19 cellular contexts compared by ENCODE assay signal in the genomic region with DNA sequence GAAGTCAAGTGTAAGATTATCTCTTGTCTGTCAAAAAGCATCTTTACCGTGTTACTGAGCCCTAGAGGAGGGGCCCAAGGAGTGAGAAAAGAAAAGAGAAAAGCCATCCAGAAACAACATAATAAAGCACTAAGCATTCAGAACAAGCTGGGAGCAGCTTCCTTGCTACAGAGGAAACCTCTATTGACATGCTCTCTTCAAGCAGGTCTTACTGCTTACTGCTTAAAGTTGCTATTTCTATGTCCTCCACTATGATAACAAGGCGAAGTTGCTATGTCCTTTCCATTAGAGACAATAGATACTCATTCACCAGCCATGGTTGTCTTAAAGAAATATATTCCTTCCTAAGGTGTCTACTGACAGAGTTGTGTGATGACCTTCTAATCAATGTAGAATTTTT.
DNase-seq lines count a peak whose midpoint lies in the region; ATAC-seq and TF ChIP-seq lines count a peak whose summit lies in the region.
"Had no signal": no experiment of that assay in that cellular context is flagged by ENCODE, and none has a peak within 500 bp of the region (broad histone marks: within the 10 kb centered on the region; RNA-seq: fewer than 3 reads in every experiment).

No MANE protein-coding gene starts in this region.

- no peaks in the 10 kb centered on the region for H3K36me3 ChIP-seq in ACC112 (ENCODE audit: insufficient read depth, low read length)
- H3K36me3 ChIP-seq in Loucy (ENCODE audit: insufficient read depth, low read length), result no peaks in the 10 kb centered on the region
- H3K36me3 ChIP-seq in neural progenitor cell, result no peaks in the 10 kb centered on the region
- H3K36me3 ChIP-seq in gastroesophageal sphincter, result no peaks in the 10 kb centered on the region
- H3K36me3 ChIP-seq: BLaER1 treated with 17β-estradiol and CSF1 and Interleukin-3, amounts not matched to agents 10 nM and 100 nM; MG63; SJSA1 had no signal

- H3K4me1 ChIP-seq in ACC112 (ENCODE audit: control insufficient read depth, insufficient read depth, low read length, unreplicated experiment) (peaks cover 7% of the 10 kb centered on the region), Loucy (ENCODE audit: insufficient read depth, low read length, poor library complexity, severe bottlenecking) (no peaks in the 10 kb centered on the region), neural progenitor cell (peaks cover 8% of the 10 kb centered on the region), gastroesophageal sphincter (peaks cover 0 to 9% (median 0%) of the 10 kb centered on the region in 3 donors)
- H3K4me1 ChIP-seq: SJSA1 had no signal

- no peak for TF ChIP-seq POLR2A in gastroesophageal sphincter (IDR thresholded peaks at IDR 0.05)

- H3K79me2 ChIP-seq in ACC112 (ENCODE audit: control insufficient read depth, insufficient read depth, low read length, unreplicated experiment), result no peaks in the 10 kb centered on the region
- no peaks in the 10 kb centered on the region for H3K79me2 ChIP-seq in Loucy (ENCODE audit: insufficient read depth, low read length)
- no peaks in the 10 kb centered on the region for H3K79me2 ChIP-seq in neural progenitor cell (ENCODE audit: low read depth)

- no peaks in the 10 kb centered on the region for H3K9me2 ChIP-seq in Loucy (replicated peaks; ENCODE audit: low read depth, low read length)

- peak overlapping the region; percentile 66; the same call in 1 of the 2 replicates for H3K4me3 ChIP-seq in ACC112 (ENCODE audit: low read depth, low read length)
- H3K4me3 ChIP-seq in Loucy (ENCODE audit: low read length, poor library complexity, severe bottlenecking), result no peak overlapping the region
- peak overlapping the region in 1 of 59 donors; percentile 22 for H3K4me3 ChIP-seq in dorsolateral prefrontal cortex
- no peak overlapping the region for H3K4me3 ChIP-seq in neural progenitor cell
- no peak overlapping the region for H3K4me3 ChIP-seq in gastroesophageal sphincter
- H3K4me3 ChIP-seq: BLaER1 treated with 17β-estradiol and CSF1 and Interleukin-3, amounts not matched to agents 10 nM and 100 nM; MG63; SJSA1 had no signal

- no peaks in the 10 kb centered on the region for H3K27me3 Mint-ChIP-seq in neural progenitor cell (ENCODE audit: insufficient read depth, low read depth)
- peaks cover 2% of the 10 kb centered on the region for H3K27me3 Mint-ChIP-seq in nephron progenitor cell (ENCODE audit: low read depth, poor library complexity)
- H3K27me3 Mint-ChIP-seq: CD8-positive, alpha-beta memory T cell had no signal

- H3K27ac Mint-ChIP-seq in neural progenitor cell (peak overlapping the region; percentile 72), nephron progenitor cell (no peak overlapping the region)
- H3K27ac Mint-ChIP-seq: CD8-positive, alpha-beta memory T cell had no signal

- H3K27ac ChIP-seq in ACC112 (ENCODE audit: low read depth, low read length) (no peak overlapping the region), dorsolateral prefrontal cortex (peak overlapping the region in 39 of 59 donors; percentile 2 to 73 (median 36)), neural progenitor cell (no peak overlapping the region), gastroesophageal sphincter (no peak overlapping the region)
- H3K27ac ChIP-seq: BLaER1 treated with 17β-estradiol and CSF1 and Interleukin-3, amounts not matched to agents 10 nM and 100 nM; RWPE1; SJSA1 had no signal

- H3K36me3 Mint-ChIP-seq in neural progenitor cell (no peaks in the 10 kb centered on the region), nephron progenitor cell (ENCODE audit: low read depth) (no peaks in the 10 kb centered on the region)
- H3K36me3 Mint-ChIP-seq: CD8-positive, alpha-beta memory T cell had no signal

- DNase-seq in dorsolateral prefrontal cortex (no peak), neural progenitor cell (ENCODE audit: low spot score) (no peak), nephron progenitor cell (no peak)
- no peak for DNase-seq in activated CD4-positive, alpha-beta T cell treated with anti-CD3 and anti-CD28 coated beads for 48 hours
- DNase-seq: CD8-positive, alpha-beta memory T cell; DMS79 treated with DMSO at 0.1 percent for 48 hours; MG63; NCI-H1092; NCI-H1694; NCI-H446 treated with DMSO at 0.1 percent for 48 hours; NCI-H748 treated with DMSO at 0.1 percent for 48 hours; OCI-M1 had no signal

- H3K9me3 Mint-ChIP-seq in neural progenitor cell (no peaks in the 10 kb centered on the region), nephron progenitor cell (no peaks in the 10 kb centered on the region)

- intact Hi-C loops in dorsolateral prefrontal cortex (cut with DNase I), result no loop called here

- H3K4me3 Mint-ChIP-seq in neural progenitor cell (no peak overlapping the region), nephron progenitor cell (no peak overlapping the region)
- H3K4me3 Mint-ChIP-seq: CD8-positive, alpha-beta memory T cell had no signal

- H3K4me1 Mint-ChIP-seq in neural progenitor cell (peaks cover 13% of the 10 kb centered on the region), nephron progenitor cell (no peaks in the 10 kb centered on the region)
- H3K4me1 Mint-ChIP-seq: CD8-positive, alpha-beta memory T cell had no signal

- no peak for TF ChIP-seq CTCF in Loucy (conservative IDR thresholded peaks at IDR 0.05; ENCODE audit: low read length)
- no peak for TF ChIP-seq CTCF in dorsolateral prefrontal cortex (IDR thresholded peaks at IDR 0.05 in 54 of 56, conservative IDR thresholded peaks at IDR 0.05 in 2 of 56; ENCODE audit: low read depth in 1 of 56, partially characterized antibody in 56 of 56)
- no peak for TF ChIP-seq CTCF in neural progenitor cell (IDR thresholded peaks at IDR 0.05)
- TF ChIP-seq CTCF in nephron progenitor cell (IDR thresholded peaks at IDR 0.05), result no peak
- no peak for TF ChIP-seq CTCF in gastroesophageal sphincter (IDR thresholded peaks at IDR 0.05)

- no peak for ATAC-seq in gastroesophageal sphincter
- ATAC-seq in HG02852 (IDR thresholded peaks at IDR 0.05; ENCODE audit: unreplicated experiment), result no peak

- no peak overlapping the region for H3K9ac ChIP-seq in Loucy (ENCODE audit: low read depth, low read length, poor library complexity, severe bottlenecking)
- no peak overlapping the region for H3K9ac ChIP-seq in neural progenitor cell
- H3K9ac ChIP-seq: BLaER1 treated with 17β-estradiol and CSF1 and Interleukin-3, amounts not matched to agents 10 nM and 100 nM had no signal

- H3K27me3 ChIP-seq in ACC112 (ENCODE audit: insufficient read depth, low read length) (no peaks in the 10 kb centered on the region), Loucy (ENCODE audit: insufficient read depth, low read length, poor library complexity, severe bottlenecking) (no peaks in the 10 kb centered on the region), dorsolateral prefrontal cortex (no peaks in the 10 kb centered on the region), neural progenitor cell (no peaks in the 10 kb centered on the region), gastroesophageal sphincter (no peaks in the 10 kb centered on the region)
- H3K27me3 ChIP-seq: BLaER1 treated with 17β-estradiol and CSF1 and Interleukin-3, amounts not matched to agents 10 nM and 100 nM; MG63; SJSA1 had no signal

- H3F3A ChIP-seq in Loucy (ENCODE audit: low read depth) (no peaks in the 10 kb centered on the region), neural progenitor cell (ENCODE audit: low read depth) (no peaks in the 10 kb centered on the region)

- H3K9me3 ChIP-seq in Loucy (ENCODE audit: insufficient read depth, low read depth, low read length) (no peaks in the 10 kb centered on the region), neural progenitor cell (ENCODE audit: low read depth) (no peaks in the 10 kb centered on the region), gastroesophageal sphincter (no peaks in the 10 kb centered on the region)
- H3K9me3 ChIP-seq: BLaER1 treated with 17β-estradiol and CSF1 and Interleukin-3, amounts not matched to agents 10 nM and 100 nM; MG63; SJSA1 had no signal

- no peaks in the 10 kb centered on the region for H4K20me1 ChIP-seq in Loucy (ENCODE audit: insufficient read depth, low read length, poor library complexity, severe bottlenecking)
- no peaks in the 10 kb centered on the region for H4K20me1 ChIP-seq in neural progenitor cell (ENCODE audit: low read depth)
- H4K20me1 ChIP-seq: BLaER1 treated with 17β-estradiol and CSF1 and Interleukin-3, amounts not matched to agents 10 nM and 100 nM had no signal

- H2AFZ ChIP-seq in ACC112 (ENCODE audit: low read length, unreplicated experiment) (peak overlapping the region; percentile 94), Loucy (ENCODE audit: low read length) (peak overlapping the region; percentile 73), neural progenitor cell (replicated peaks) (peak overlapping the region; percentile 5)

- H3K4me2 ChIP-seq in Loucy (ENCODE audit: low read depth, low read length, poor library complexity, severe bottlenecking), result no peak overlapping the region
- H3K4me2 ChIP-seq in neural progenitor cell, result peak overlapping the region; percentile 2

- 72 to 77% methylated on average over 2 of the region's 2 CpGs for WGBS in gastroesophageal sphincter (ENCODE audit: low coverage in 1 of 2), 2 donors

- no peak for TF ChIP-seq EP300 in gastroesophageal sphincter (IDR thresholded peaks at IDR 0.05)

Comparison
In these comparisons a context has a peak if more than half of its experiments do, and no peak if none do; other contexts are left out.
1. H2AFZ ChIP-seq: peak in every context shown above with its lines; median percentile 94 in ACC112; 73 in Loucy; 5 in neural progenitor cell.
2. H3K27ac ChIP-seq: peak in dorsolateral prefrontal cortex (39 of 59); none in ACC112 (single experiment), neural progenitor cell (single experiment) and gastroesophageal sphincter (0 of 4).